Comparison of ENCODE assay signal across 8 cellular contexts in the genomic region with DNA sequence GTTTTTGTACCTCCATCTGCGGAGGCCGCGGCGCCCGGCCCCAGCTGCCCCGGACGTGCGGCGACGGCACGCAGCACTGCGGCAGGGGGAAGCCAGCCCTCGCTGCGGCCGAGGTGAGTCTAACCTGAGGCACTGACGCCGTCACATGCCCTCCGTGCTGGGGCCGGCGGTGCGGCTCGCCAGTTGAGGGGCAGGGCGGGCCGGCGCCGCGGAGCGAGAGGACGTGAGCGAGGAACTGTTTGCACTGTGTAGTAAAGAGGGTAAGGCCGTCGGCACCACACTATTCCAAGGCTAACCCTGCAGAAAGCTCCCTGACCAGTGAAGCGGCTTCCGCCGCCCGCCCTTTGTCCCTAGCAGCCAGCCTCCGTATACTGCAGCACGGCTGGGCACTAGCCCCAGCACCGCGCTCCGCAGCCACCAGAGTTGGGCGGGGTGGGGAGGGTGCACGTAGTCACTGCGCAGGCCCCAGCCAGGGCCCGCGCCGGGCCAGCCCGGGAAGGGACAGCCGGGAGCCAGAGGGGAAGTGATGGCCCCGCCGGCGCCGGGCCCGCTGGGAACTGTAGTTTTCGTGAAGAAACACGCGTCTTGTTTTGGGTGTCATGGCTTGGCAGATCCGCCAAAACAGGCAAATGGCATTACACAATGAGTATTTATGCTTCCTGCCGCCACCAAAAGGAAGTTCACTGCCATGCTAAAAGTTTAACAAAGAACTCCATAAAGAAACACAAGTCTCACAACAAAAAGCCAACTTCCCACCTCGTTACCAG. TPM values are rescaled to one million over a fixed set of nuclear protein-coding genes. Genes with fewer than 3 reads are reported as not detected.
A peak's percentile ranks its signal among the peaks of the same experiment; 100 is the strongest.
DNase-seq lines count a peak whose midpoint lies in the region; ATAC-seq and FAIRE-seq lines count a peak whose summit lies in the region.

No MANE protein-coding gene starts in this region.

- H3K36me3 Mint-ChIP-seq in activated CD8-positive, alpha-beta memory T cell treated with anti-CD3 and anti-CD28 coated beads, Interleukin-2, amount 10 ng/mL, durations not matched to agents 7 days and 5 days, result peaks cover 25% of the 10 kb centered on the region

- DNase-seq in COR-L47 (lab: John Stamatoyannopoulos, UW) (peak; percentile 87), HTR-8/SVneo (ENCODE audit: insufficient read length, low spot score) (peak; percentile 97), NOMO-1 treated with DMSO at 0.1 percent for 48 hours (lab: John Stamatoyannopoulos, UW; ENCODE audit: unreplicated experiment) (peak; percentile 95), mesenteric fat pad (ENCODE audit: low spot score) (peak; percentile 99)
- DNase-seq in activated CD8-positive, alpha-beta memory T cell treated with anti-CD3 and anti-CD28 coated beads, Interleukin-2, amount 10 ng/mL, durations not matched to agents 7 days and 5 days, result peak; percentile 97
- DNase-seq in stimulated activated CD8-positive, alpha-beta memory T cell treated with anti-CD3 and anti-CD28 coated beads, Interleukin-12 subunit alpha, Interleukin-12 subunit beta, amount 100 ng/mL, for 4 hours (ENCODE audit: low read depth), result peak; percentile 82

- no peaks in the 10 kb centered on the region for H3K9me3 ChIP-seq in endocrine pancreas (ENCODE audit: control insufficient read depth, low read length)

- H3K4me3 Mint-ChIP-seq in activated CD8-positive, alpha-beta memory T cell treated with anti-CD3 and anti-CD28 coated beads, Interleukin-2, amount 10 ng/mL, durations not matched to agents 7 days and 5 days, result peak overlapping the region; percentile 85

- CTCF ChIA-PET in activated CD8-positive, alpha-beta memory T cell treated with anti-CD3 and anti-CD28 coated beads, Interleukin-2, amount 10 ng/mL, durations not matched to agents 7 days and 5 days (lab: Charles Lee), result interaction anchor here (0.6 to 3.8 kb wide), 20 partner anchors 10 to 1336 kb away, joined by 3 to 55 read pairs (median 5); no protein-coding TSS in a partner anchor

- FAIRE-seq in HTR-8/SVneo (lab: Jason Lieb, UNC), result peak; percentile 87

- no peaks in the 10 kb centered on the region for H3K27me3 Mint-ChIP-seq in activated CD8-positive, alpha-beta memory T cell treated with anti-CD3 and anti-CD28 coated beads, Interleukin-2, amount 10 ng/mL, durations not matched to agents 7 days and 5 days

- H3K4me1 Mint-ChIP-seq in activated CD8-positive, alpha-beta memory T cell treated with anti-CD3 and anti-CD28 coated beads, Interleukin-2, amount 10 ng/mL, durations not matched to agents 7 days and 5 days, result peaks cover 62% of the 10 kb centered on the region

- H3K4me3 ChIP-seq in endocrine pancreas (ENCODE audit: control insufficient read depth, insufficient read depth, low read length), result peak overlapping the region; percentile 87

- peak; percentile 56 for ATAC-seq in GM21367 (IDR thresholded peaks at IDR 0.05; ENCODE audit: unreplicated experiment)
- ATAC-seq in activated CD8-positive, alpha-beta memory T cell treated with anti-CD3 and anti-CD28 coated beads, Interleukin-2, amount 10 ng/mL, durations not matched to agents 7 days and 5 days, result peak; percentile 74

- H3K27ac Mint-ChIP-seq in activated CD8-positive, alpha-beta memory T cell treated with anti-CD3 and anti-CD28 coated beads, Interleukin-2, amount 10 ng/mL, durations not matched to agents 7 days and 5 days, result peak overlapping the region; percentile 98

- peaks cover 23% of the 10 kb centered on the region for H3K4me1 ChIP-seq in endocrine pancreas (ENCODE audit: control insufficient read depth, insufficient read depth, low read length)

- H3K9me3 Mint-ChIP-seq in activated CD8-positive, alpha-beta memory T cell treated with anti-CD3 and anti-CD28 coated beads, Interleukin-2, amount 10 ng/mL, durations not matched to agents 7 days and 5 days (ENCODE audit: low read depth), result no peaks in the 10 kb centered on the region

- no peaks in the 10 kb centered on the region for H3K36me3 ChIP-seq in endocrine pancreas (ENCODE audit: control insufficient read depth, insufficient read depth, low read length)

- H3K9ac ChIP-seq in endocrine pancreas (ENCODE audit: control insufficient read depth, insufficient read depth, low read length), result peak overlapping the region; percentile 98

- no peaks in the 10 kb centered on the region for H3K27me3 ChIP-seq in endocrine pancreas (ENCODE audit: control insufficient read depth, insufficient read depth, low read length)

RNA-seq across cellular contexts. Expression of gene KANSL1, which starts 0.6 kb away (rescaled TPM):
- 100 to 1,000 TPM in 1 of 2 experiments, 10 to 100 TPM in 1; 85.7 to 132 TPM for total RNA-seq in activated CD8-positive, alpha-beta memory T cell treated with anti-CD3 and anti-CD28 coated beads, Interleukin-2, amount 10 ng/mL, durations not matched to agents 7 days and 5 days
- 67.8 TPM for total RNA-seq in mesenteric fat pad

Comparison
In these comparisons a context has a peak if more than half of its experiments do, and no peak if none do; other contexts are left out.
1. Peak in every context shown above with its lines: DNase-seq, ATAC-seq and H3K4me3 ChIP-seq.